Comparison of ENCODE assay signal across 1 cellular context in the genomic region with DNA sequence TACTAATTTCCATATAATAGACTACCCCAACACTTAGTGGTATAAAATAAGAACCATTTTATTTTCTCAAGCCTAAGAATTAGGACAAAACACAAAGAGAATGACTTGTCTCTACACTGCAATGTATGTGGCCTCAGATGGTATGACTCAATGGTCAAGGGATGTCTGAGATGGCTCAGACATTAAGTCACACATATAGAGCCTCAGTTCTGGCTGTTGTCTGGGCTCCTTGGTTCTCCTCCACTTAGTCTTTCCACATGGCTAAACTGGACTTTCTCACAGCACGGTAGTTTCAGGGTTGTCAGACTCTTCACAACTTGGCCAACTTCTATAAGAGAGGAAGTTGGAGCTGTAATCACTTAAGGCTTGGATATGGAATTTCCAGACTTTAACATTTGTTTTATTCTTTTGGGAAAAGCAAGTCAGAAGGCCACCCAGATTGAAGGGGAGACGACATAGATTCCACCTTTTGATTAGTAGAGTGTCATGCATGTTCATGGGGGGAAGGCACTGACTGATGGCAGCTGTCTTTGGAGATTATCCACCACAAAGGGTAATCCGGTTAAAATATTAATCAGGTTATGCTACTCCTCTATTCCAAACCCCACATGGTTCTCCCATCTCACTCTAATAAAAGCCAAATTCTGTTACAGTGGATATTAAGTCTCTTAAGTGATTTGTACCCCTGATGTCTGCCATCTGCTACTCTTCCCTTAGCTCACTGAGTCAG.
TF ChIP-seq lines count a peak whose summit lies in the region.

No MANE protein-coding gene starts in this region.

TF ChIP-seq in IMR-90, 13 proteins besides CTCF, POLR2A, EP300 and RAD21 (continued from another document):
- TF ChIP-seq, protein P1, sequence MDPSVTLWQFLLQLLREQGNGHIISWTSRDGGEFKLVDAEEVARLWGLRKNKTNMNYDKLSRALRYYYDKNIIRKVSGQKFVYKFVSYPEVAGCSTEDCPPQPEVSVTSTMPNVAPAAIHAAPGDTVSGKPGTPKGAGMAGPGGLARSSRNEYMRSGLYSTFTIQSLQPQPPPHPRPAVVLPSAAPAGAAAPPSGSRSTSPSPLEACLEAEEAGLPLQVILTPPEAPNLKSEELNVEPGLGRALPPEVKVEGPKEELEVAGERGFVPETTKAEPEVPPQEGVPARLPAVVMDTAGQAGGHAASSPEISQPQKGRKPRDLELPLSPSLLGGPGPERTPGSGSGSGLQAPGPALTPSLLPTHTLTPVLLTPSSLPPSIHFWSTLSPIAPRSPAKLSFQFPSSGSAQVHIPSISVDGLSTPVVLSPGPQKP (IDR thresholded peaks at IDR 0.05; ENCODE audit: borderline replicate concordance, low read depth, low read length) = no peak
TF ChIP-seq in IMR-90: peak in this region for 3.
